Comparison of ENCODE assay signal across 11 cellular contexts in the genomic region with DNA sequence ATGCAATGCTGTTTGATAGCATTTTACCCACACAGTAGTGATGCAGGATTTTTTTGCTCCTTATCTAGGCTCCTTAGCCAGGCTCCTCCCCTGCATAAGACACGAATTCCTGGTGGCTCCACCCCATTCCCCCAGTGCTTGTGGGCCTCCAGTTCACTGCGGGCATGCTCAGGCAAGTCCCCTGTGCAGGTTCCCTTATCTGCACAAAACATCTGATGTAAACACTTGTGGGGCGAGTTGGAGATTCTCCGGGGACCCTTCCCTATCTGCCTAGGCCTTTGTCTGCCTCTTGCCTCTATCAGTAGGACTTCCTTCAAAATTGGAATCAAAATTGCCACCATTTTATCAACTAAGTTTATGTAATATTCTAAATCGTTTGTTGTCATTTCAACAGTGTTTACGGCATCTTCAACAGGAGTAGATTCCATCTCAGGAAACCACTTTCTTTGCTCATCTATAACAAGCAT. TPM values are rescaled to one million over a fixed set of nuclear protein-coding genes. Genes with fewer than 3 reads are reported as not detected.
A peak's percentile ranks its signal among the peaks of the same experiment; 100 is the strongest.
DNase-seq lines count a peak whose midpoint lies in the region; ATAC-seq, FAIRE-seq and TF ChIP-seq lines count a peak whose summit lies in the region.
"Had no signal": no experiment of that assay in that cellular context is flagged by ENCODE, and none has a peak within 500 bp of the region (broad histone marks: within the 10 kb centered on the region; RNA-seq: fewer than 3 reads in every experiment).

No MANE protein-coding gene starts in this region.

- DNase-seq in A549 (ENCODE audit: low read depth in 1 of 2, low spot score in 1 of 2) (peak in 1 of 2 experiments; percentile 59), GDM1 (lab: John Stamatoyannopoulos, UW) (peak; percentile 72), NOMO-1 (lab: John Stamatoyannopoulos, UW; ENCODE audit: unreplicated experiment in 2 of 2) (peak; percentile 31 to 34), epithelial cell of esophagus (ENCODE audit: low read depth) (peak; percentile 92), kidney (no peak), HuH-7.5 (ENCODE audit: low spot score) (no peak)
- DNase-seq in activated effector memory CD4-positive, alpha-beta T cell treated with anti-CD3 and anti-CD28 coated beads, Interleukin-2, amount 50 U/mL, for 16 hours: no peak
- DNase-seq: NCI-H510A treated with DMSO at 0.1 percent for 48 hours had no signal

- no peak for ATAC-seq in A549
- no peak for ATAC-seq in stimulated activated memory B cell treated with anti-CD40 and anti-IgM and Interleukin-4, amounts not matched to agents 10 μg/mL and 1 μg/mL and 100 μg/mL, for 72 hours
- ATAC-seq: activated T-helper 17 cell treated with anti-CD3 and anti-CD28 coated beads, Interleukin-2, amount 50 U/mL, for 72 hours had no signal

- H3K27ac ChIP-seq in A549 (peak overlapping the region; percentile 6 to 40; a peak in 3 of 6 replicates), kidney (ENCODE audit: low read depth in 2 of 2, low read length in 2 of 2) (no peak overlapping the region)
- H3K27ac ChIP-seq: neutrophil had no signal

- no peak for TF ChIP-seq POLR2A in A549 (IDR thresholded peaks at IDR 0.05; ENCODE audit: low read length)

- no peak overlapping the region for H3K9ac ChIP-seq in kidney (ENCODE audit: low read length in 2 of 2)

- H3K9me3 ChIP-seq in A549: no peaks in the 10 kb centered on the region
- H3K9me3 ChIP-seq in kidney (ENCODE audit: control insufficient read depth in 1 of 2, low read length in 2 of 2): no peaks in the 10 kb centered on the region
- H3K9me3 ChIP-seq: neutrophil had no signal

- no peak overlapping the region for H3K4me2 ChIP-seq in A549

- H3K4me1 ChIP-seq in A549: peaks cover 17% of the 10 kb centered on the region
- H3K4me1 ChIP-seq in kidney (ENCODE audit: control insufficient read depth in 1 of 2, insufficient read depth in 1 of 2, low read depth in 1 of 2, low read length in 2 of 2): no peaks in the 10 kb centered on the region

- 78% methylated on average over 6 of the region's 6 CpGs for WGBS in A549 (ENCODE audit: missing lambda C conversion rate)

- H3K27ac Mint-ChIP-seq in stimulated activated memory B cell treated with anti-CD40 and anti-IgM and Interleukin-4, amounts not matched to agents 10 μg/mL and 1 μg/mL and 100 μg/mL, for 72 hours: no peak overlapping the region
- H3K27ac Mint-ChIP-seq: activated T-helper 17 cell treated with anti-CD3 and anti-CD28 coated beads, Interleukin-2, amount 50 U/mL, for 72 hours had no signal

- POLR2A ChIA-PET in A549 (lab: Yijun Ruan, JAX): no interaction called here

- no peaks in the 10 kb centered on the region for H3K36me3 ChIP-seq in kidney (ENCODE audit: control insufficient read depth in 1 of 2, insufficient read depth in 2 of 2, low read length in 2 of 2)
- H3K36me3 ChIP-seq: neutrophil had no signal

- H3K9me3 Mint-ChIP-seq in stimulated activated memory B cell treated with anti-CD40 and anti-IgM and Interleukin-4, amounts not matched to agents 10 μg/mL and 1 μg/mL and 100 μg/mL, for 72 hours: no peaks in the 10 kb centered on the region
- H3K9me3 Mint-ChIP-seq: activated T-helper 17 cell treated with anti-CD3 and anti-CD28 coated beads, Interleukin-2, amount 50 U/mL, for 72 hours had no signal

- no peaks in the 10 kb centered on the region for H3K36me3 Mint-ChIP-seq in stimulated activated memory B cell treated with anti-CD40 and anti-IgM and Interleukin-4, amounts not matched to agents 10 μg/mL and 1 μg/mL and 100 μg/mL, for 72 hours

- H3K4me3 ChIP-seq in A549 (no peak overlapping the region), epithelial cell of esophagus (ENCODE audit: low read length) (no peak overlapping the region), kidney (ENCODE audit: low read length in 2 of 2) (no peak overlapping the region)

- no peak for TF ChIP-seq RAD21 in A549 (conservative IDR thresholded peaks at IDR 0.05 in 1 of 2, IDR thresholded peaks at IDR 0.05 in 1 of 2)

- TF ChIP-seq CTCF in A549 (IDR thresholded peaks at IDR 0.05) (no peak), epithelial cell of esophagus (IDR thresholded peaks at IDR 0.05; ENCODE audit: insufficient read depth, low read depth, low read length, missing control alignments) (no peak), kidney (IDR thresholded peaks at IDR 0.05; ENCODE audit: borderline replicate concordance, extremely low read depth, insufficient read depth) (no peak)

- TF ChIP-seq EP300 in A549 (IDR thresholded peaks at IDR 0.05): no peak

- H3K4me1 Mint-ChIP-seq in stimulated activated memory B cell treated with anti-CD40 and anti-IgM and Interleukin-4, amounts not matched to agents 10 μg/mL and 1 μg/mL and 100 μg/mL, for 72 hours: peaks cover 9% of the 10 kb centered on the region

- H3K4me3 Mint-ChIP-seq in stimulated activated memory B cell treated with anti-CD40 and anti-IgM and Interleukin-4, amounts not matched to agents 10 μg/mL and 1 μg/mL and 100 μg/mL, for 72 hours: no peak overlapping the region
- H3K4me3 Mint-ChIP-seq: activated T-helper 17 cell treated with anti-CD3 and anti-CD28 coated beads, Interleukin-2, amount 50 U/mL, for 72 hours had no signal

- intact Hi-C loops in kidney (cut with DNase I): no loop called here

- CTCF ChIA-PET in A549 (lab: Yijun Ruan, JAX): interaction anchor here (1.0 to 9.6 kb wide), 2 partner anchors 122 to 262 kb away, joined by 3 to 261 read pairs; no protein-coding TSS in a partner anchor

- no peak for FAIRE-seq in A549 (lab: Jason Lieb, UNC)
- no peak for FAIRE-seq in kidney (lab: Jason Lieb, UNC)

- peaks cover 13% of the 10 kb centered on the region for H3K27me3 Mint-ChIP-seq in stimulated activated memory B cell treated with anti-CD40 and anti-IgM and Interleukin-4, amounts not matched to agents 10 μg/mL and 1 μg/mL and 100 μg/mL, for 72 hours
- H3K27me3 Mint-ChIP-seq: activated T-helper 17 cell treated with anti-CD3 and anti-CD28 coated beads, Interleukin-2, amount 50 U/mL, for 72 hours had no signal

TF ChIP-seq in A549, 52 proteins besides CTCF, POLR2A, EP300 and RAD21:
- TF ChIP-seq TP53 (CRISPR knock-in tag; IDR thresholded peaks at IDR 0.05) (peak; percentile 59; the same call in 1 of the 2 replicates), REST (IDR thresholded peaks at IDR 0.05) (no peak)
TF ChIP-seq in A549: peak in this region for 1.

RNA-seq across cellular contexts. Expression of gene STK17A, which starts 5.4 kb away (rescaled TPM):
- polyA plus RNA-seq in A549 (2011; rRNA removed) (20.2 and 27.3 TPM in 2 replicates), A549 (2017; fragmentation: RNase III; extraction: RNeasy Plus Mini Kit Qiagen cat#74134 plus additional on column Dnase treatment) (40.4 to 47.5 TPM (median 45.6 TPM) in 3 replicates), kidney (ENCODE audit: insufficient read depth, low read depth, low replicate concordance) (12.8 TPM)
- 7.2 and 8.7 TPM in 2 replicates for polyA plus RNA-seq in A549 (2012; cell fraction: cytosol; rRNA removed)
- polyA plus RNA-seq in A549 (2012; cell fraction: nucleus; rRNA removed): 5.0 and 5.3 TPM in 2 replicates
- polyA minus RNA-seq in A549 (2011; rRNA and poly(A)+ RNA removed): 4.4 and 5.1 TPM in 2 replicates
- total RNA-seq in kidney: 15.5 TPM

Comparison
In these comparisons a context has a peak if more than half of its experiments do, and no peak if none do; other contexts are left out.
1. DNase-seq: peak in GDM1 (single experiment), NOMO-1 (2 of 2) and epithelial cell of esophagus (single experiment); none in kidney (single experiment), HuH-7.5 (single experiment) and activated effector memory CD4-positive, alpha-beta T cell treated with anti-CD3 and anti-CD28 coated beads, Interleukin-2, amount 50 U/mL, for 16 hours (single experiment).
2. H3K27ac ChIP-seq: peak in A549 (2 of 2); none in kidney (0 of 2).